In the genomic region with DNA sequence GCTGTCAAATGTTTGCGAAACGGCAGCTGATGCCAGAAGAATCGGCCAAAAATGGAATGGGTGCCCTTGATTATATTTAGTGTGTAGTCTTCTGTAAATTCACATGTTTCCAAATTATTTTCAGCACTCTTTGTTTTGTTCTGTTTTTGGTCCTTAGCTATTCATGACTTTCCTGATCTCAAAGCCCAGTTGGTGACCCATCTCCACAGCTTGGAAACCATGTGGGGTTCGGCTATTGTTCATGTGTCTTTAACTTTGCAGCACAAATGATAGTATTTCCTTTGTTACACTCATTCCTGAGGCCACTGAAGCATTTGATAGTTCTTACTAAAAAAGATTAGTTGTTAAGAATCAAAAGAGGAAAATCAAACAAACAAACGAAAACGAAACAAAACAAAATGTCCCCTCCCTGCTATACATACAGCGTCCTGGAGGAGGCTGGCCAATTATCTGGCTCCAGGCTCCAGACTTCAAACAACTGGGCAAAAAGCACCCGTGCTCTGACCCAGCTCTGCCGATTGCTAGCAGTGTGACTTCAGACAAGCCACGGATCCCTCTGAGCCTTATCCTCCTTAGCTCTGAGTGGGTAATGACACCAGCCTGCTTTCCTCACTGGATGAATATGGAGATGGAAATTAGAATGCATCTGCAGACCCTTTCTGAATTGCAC, we compare ENCODE assay signal across 12 cellular contexts.
DNase-seq lines count a peak whose midpoint lies in the region; ATAC-seq and TF ChIP-seq lines count a peak whose summit lies in the region.
"Had no signal": no experiment of that assay in that cellular context is flagged by ENCODE, and none has a peak within 500 bp of the region (broad histone marks: within the 10 kb centered on the region; RNA-seq: fewer than 3 reads in every experiment).

No MANE protein-coding gene starts in this region.

- H3K36me3 Mint-ChIP-seq in MCF 10A (ENCODE audit: insufficient read depth, unreplicated experiment): no peaks in the 10 kb centered on the region
- H3K36me3 Mint-ChIP-seq in naive thymus-derived CD4-positive, alpha-beta T cell: no peaks in the 10 kb centered on the region
- H3K36me3 Mint-ChIP-seq: T-cell had no signal

- no peaks in the 10 kb centered on the region for H3K9me3 Mint-ChIP-seq in MCF 10A (ENCODE audit: unreplicated experiment)
- peaks cover 0 to 7% (median 1%) of the 10 kb centered on the region in 11 donors for H3K9me3 Mint-ChIP-seq in naive thymus-derived CD4-positive, alpha-beta T cell

- peak overlapping the region; percentile 50 for H3K4me3 Mint-ChIP-seq in MCF 10A (ENCODE audit: unreplicated experiment)
- no peak overlapping the region for H3K4me3 Mint-ChIP-seq in naive thymus-derived CD4-positive, alpha-beta T cell
- H3K4me3 Mint-ChIP-seq: T-cell had no signal

- H3K27me3 ChIP-seq in mammary epithelial cell (ENCODE audit: insufficient read depth, low read length) (no peaks in the 10 kb centered on the region), upper lobe of right lung (no peaks in the 10 kb centered on the region), smooth muscle cell (ENCODE audit: low read depth) (peaks cover 10% of the 10 kb centered on the region)
- H3K27me3 ChIP-seq in naive thymus-derived CD4-positive, alpha-beta T cell (ENCODE audit: control insufficient read depth in 2 of 2, insufficient read depth in 2 of 2, low read length in 2 of 2): no peaks in the 10 kb centered on the region

- peak; percentile 18 for DNase-seq in MCF 10A (ENCODE audit: unreplicated experiment)
- no peak for DNase-seq in mammary epithelial cell
- peak; percentile 63 for DNase-seq in OCI-M1 (lab: John Stamatoyannopoulos, UW)
- DNase-seq in fibroblast of villous mesenchyme (ENCODE audit: low read depth): no peak
- no peak for DNase-seq in upper lobe of right lung
- DNase-seq in naive thymus-derived CD4-positive, alpha-beta T cell: no peak
- no peak for DNase-seq in smooth muscle cell (lab: John Stamatoyannopoulos, UW; ENCODE audit: unreplicated experiment)
- no peak for DNase-seq in DMS 273 treated with DMSO at 0.1 percent for 48 hours (lab: John Stamatoyannopoulos, UW)
- DNase-seq: dermis blood vessel endothelial cell, IMR-90, kidney, T-cell had no signal

- H3K4me1 ChIP-seq in mammary epithelial cell (ENCODE audit: insufficient read depth, low read length): no peaks in the 10 kb centered on the region
- H3K4me1 ChIP-seq in upper lobe of right lung: no peaks in the 10 kb centered on the region
- H3K4me1 ChIP-seq in naive thymus-derived CD4-positive, alpha-beta T cell (ENCODE audit: control insufficient read depth in 2 of 2, insufficient read depth in 2 of 2, low read length in 2 of 2): no peaks in the 10 kb centered on the region
- H3K4me1 ChIP-seq in smooth muscle cell (ENCODE audit: low read depth): no peaks in the 10 kb centered on the region

- no peaks in the 10 kb centered on the region for H3K36me3 ChIP-seq in mammary epithelial cell (ENCODE audit: insufficient read depth, low read length)
- H3K36me3 ChIP-seq in upper lobe of right lung: no peaks in the 10 kb centered on the region
- H3K36me3 ChIP-seq in naive thymus-derived CD4-positive, alpha-beta T cell (ENCODE audit: control insufficient read depth in 2 of 3, insufficient read depth in 3 of 3, low read length in 3 of 3): no peaks in the 10 kb centered on the region
- H3K36me3 ChIP-seq in smooth muscle cell (ENCODE audit: low read depth): no peaks in the 10 kb centered on the region

- no peak overlapping the region for H3K27ac ChIP-seq in mammary epithelial cell (ENCODE audit: insufficient read depth, low read depth, low read length)
- no peak overlapping the region for H3K27ac ChIP-seq in upper lobe of right lung
- H3K27ac ChIP-seq in naive thymus-derived CD4-positive, alpha-beta T cell (ENCODE audit: low read depth, low read length): no peak overlapping the region
- no peak overlapping the region for H3K27ac ChIP-seq in smooth muscle cell (ENCODE audit: low read depth)

- no TSS peak for BruUV-seq in MCF 10A (replicated peaks; lab: Mats Ljungman, UMichigan)
- BruUV-seq in mammary epithelial cell (replicated peaks; lab: Mats Ljungman, UMichigan): no TSS peak

- no peak overlapping the region for H3K4me3 ChIP-seq in mammary epithelial cell (replicated peaks in 1 of 3; ENCODE audit: insufficient read depth in 1 of 3, low read depth in 2 of 3, low read length in 3 of 3)
- peak overlapping the region; percentile 29 for H3K4me3 ChIP-seq in fibroblast of villous mesenchyme (ENCODE audit: low read depth, low read length)
- H3K4me3 ChIP-seq in upper lobe of right lung: peak overlapping the region; percentile 39
- no peak overlapping the region for H3K4me3 ChIP-seq in naive thymus-derived CD4-positive, alpha-beta T cell (ENCODE audit: low read length)
- no peak overlapping the region for H3K4me3 ChIP-seq in smooth muscle cell

- H2AFZ ChIP-seq in mammary epithelial cell (ENCODE audit: low read depth, low read length) (no peak overlapping the region), smooth muscle cell (ENCODE audit: low read depth) (no peak overlapping the region)

- no peaks in the 10 kb centered on the region for H3K79me2 ChIP-seq in mammary epithelial cell (ENCODE audit: insufficient read depth, low read length)
- H3K79me2 ChIP-seq in smooth muscle cell (ENCODE audit: low read depth): no peaks in the 10 kb centered on the region

- WGBS in mammary epithelial cell (ENCODE audit: low coverage, missing lambda C conversion rate): 67% methylated on average over 10 of the region's 10 CpGs
- WGBS in smooth muscle cell (ENCODE audit: low lambda C conversion rate): 83% methylated on average over 10 of the region's 10 CpGs

- POLR2A ChIA-PET in MCF 10A (lab: Yijun Ruan, JAX): no interaction called here
- POLR2A ChIA-PET in naive thymus-derived CD4-positive, alpha-beta T cell (lab: Charles Lee): no interaction called here

- no peaks in the 10 kb centered on the region for H3K4me1 Mint-ChIP-seq in MCF 10A (ENCODE audit: insufficient read depth, unreplicated experiment)
- H3K4me1 Mint-ChIP-seq in naive thymus-derived CD4-positive, alpha-beta T cell: no peaks in the 10 kb centered on the region
- H3K4me1 Mint-ChIP-seq: T-cell had no signal

- CTCF ChIA-PET in MCF 10A (lab: Yijun Ruan, JAX): no interaction called here
- CTCF ChIA-PET in mammary epithelial cell (lab: Charles Lee; ENCODE audit: low non-redundant PET): no interaction called here
- CTCF ChIA-PET in naive thymus-derived CD4-positive, alpha-beta T cell (lab: Charles Lee): no interaction called here

- H3K9me3 ChIP-seq in mammary epithelial cell (replicated peaks; ENCODE audit: insufficient read depth, low read length) (no peaks in the 10 kb centered on the region), upper lobe of right lung (no peaks in the 10 kb centered on the region), smooth muscle cell (replicated peaks; ENCODE audit: low read depth) (no peaks in the 10 kb centered on the region)
- no peaks in the 10 kb centered on the region for H3K9me3 ChIP-seq in naive thymus-derived CD4-positive, alpha-beta T cell (ENCODE audit: control insufficient read depth in 2 of 3, low read length in 3 of 3)

- H3K27me3 Mint-ChIP-seq in MCF 10A (ENCODE audit: insufficient read depth, unreplicated experiment): no peaks in the 10 kb centered on the region
- peaks cover 0 to 6% (median 0%) of the 10 kb centered on the region in 5 donors for H3K27me3 Mint-ChIP-seq in naive thymus-derived CD4-positive, alpha-beta T cell
- H3K27me3 Mint-ChIP-seq: T-cell had no signal

- TF ChIP-seq CTCF in MCF 10A (IDR thresholded peaks at IDR 0.05; ENCODE audit: unreplicated experiment) (no peak), mammary epithelial cell (conservative IDR thresholded peaks at IDR 0.05 in 1 of 2, IDR thresholded peaks at IDR 0.05 in 1 of 2; ENCODE audit: extremely low read depth in 1 of 2, insufficient read depth in 1 of 2, low read depth in 1 of 2, low read length in 2 of 2) (no peak), fibroblast of villous mesenchyme (IDR thresholded peaks at IDR 0.05; ENCODE audit: insufficient read depth, low read depth, low read length) (no peak), upper lobe of right lung (IDR thresholded peaks at IDR 0.05) (no peak), smooth muscle cell (IDR thresholded peaks at IDR 0.05; ENCODE audit: borderline replicate concordance, insufficient read depth, poor library complexity, severe bottlenecking) (no peak)

- H3K4me2 ChIP-seq in mammary epithelial cell (ENCODE audit: insufficient read depth, low read depth, low read length): no peak overlapping the region
- no peak overlapping the region for H3K4me2 ChIP-seq in smooth muscle cell

- ATAC-seq in upper lobe of right lung: peak; percentile 24
- no peak for ATAC-seq in naive thymus-derived CD4-positive, alpha-beta T cell
- ATAC-seq: T-cell had no signal

- no peak overlapping the region for H3K9ac ChIP-seq in mammary epithelial cell (ENCODE audit: insufficient read depth, low read length)
- no peak overlapping the region for H3K9ac ChIP-seq in smooth muscle cell (ENCODE audit: low read depth)

- intact Hi-C loops in MCF 10A (cut with micrococcal nuclease) (no loop called here), mammary epithelial cell (cut with micrococcal nuclease) (no loop called here), upper lobe of right lung (cut with DNase I) (no loop called here)
- intact Hi-C loops in naive thymus-derived CD4-positive, alpha-beta T cell (cut with micrococcal nuclease): no loop called here

- dilution Hi-C loops in mammary epithelial cell (cut with HindIII; ENCODE audit: low sequenced_read_pairs): no loop called here

- H3K27ac Mint-ChIP-seq in MCF 10A (ENCODE audit: low read depth, unreplicated experiment): no peak overlapping the region
- no peak overlapping the region for H3K27ac Mint-ChIP-seq in naive thymus-derived CD4-positive, alpha-beta T cell
- H3K27ac Mint-ChIP-seq: T-cell had no signal

- in situ Hi-C loops in mammary epithelial cell (cut with MboI; ENCODE audit: low sequenced_read_pairs in 2 of 2): no loop called here

- H3F3A ChIP-seq in smooth muscle cell (ENCODE audit: low read depth): no peaks in the 10 kb centered on the region

- H4K20me1 ChIP-seq in mammary epithelial cell (ENCODE audit: insufficient read depth, low read length) (no peaks in the 10 kb centered on the region), smooth muscle cell (ENCODE audit: low read depth) (no peaks in the 10 kb centered on the region)

Comparison
In these comparisons a context has a peak if more than half of its experiments do, and no peak if none do; other contexts are left out.
1. DNase-seq: peak in MCF 10A (single experiment) and OCI-M1 (single experiment); none in mammary epithelial cell (single experiment), fibroblast of villous mesenchyme (single experiment), upper lobe of right lung (single experiment), naive thymus-derived CD4-positive, alpha-beta T cell (0 of 9), smooth muscle cell (single experiment) and DMS 273 treated with DMSO at 0.1 percent for 48 hours (single experiment).
2. H3K4me3 ChIP-seq: peak in fibroblast of villous mesenchyme (single experiment) and upper lobe of right lung (single experiment); none in mammary epithelial cell (0 of 3), naive thymus-derived CD4-positive, alpha-beta T cell (single experiment) and smooth muscle cell (single experiment).